15 cellular contexts compared by ENCODE assay signal in the genomic region with DNA sequence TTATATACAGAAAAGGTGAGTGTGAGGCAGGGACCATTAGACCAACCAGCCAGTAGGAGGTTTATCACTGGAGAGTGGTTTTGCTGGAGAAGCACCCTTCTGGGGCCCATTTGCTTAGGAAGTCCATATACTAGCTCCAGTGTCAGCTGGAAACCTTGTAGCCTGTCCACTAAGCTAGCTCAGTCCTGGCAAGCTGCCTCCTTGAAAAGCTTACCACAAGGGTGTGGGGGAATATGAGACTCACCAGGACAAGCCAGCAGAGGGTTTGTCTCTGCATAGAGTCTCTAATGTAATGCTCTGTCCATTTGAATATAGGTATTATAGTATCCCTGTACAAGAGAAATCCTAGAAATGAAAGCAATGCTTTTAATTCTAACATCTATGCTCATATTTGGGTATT.
DNase-seq lines count a peak whose midpoint lies in the region; ATAC-seq and TF ChIP-seq lines count a peak whose summit lies in the region.
"Had no signal": no experiment of that assay in that cellular context is flagged by ENCODE, and none has a peak within 500 bp of the region (broad histone marks: within the 10 kb centered on the region; RNA-seq: fewer than 3 reads in every experiment).

No MANE protein-coding gene starts in this region.

- DNase-seq in astrocyte of the spinal cord (ENCODE audit: low read depth, low spot score) = peak; percentile 19
- DNase-seq in fibroblast of peridontal ligament (ENCODE audit: extremely low read depth) = peak; percentile 40
- peak; percentile 18 to 45 for DNase-seq in gastrocnemius medialis
- DNase-seq in immature natural killer cell = no peak
- no peak for DNase-seq in A172 (ENCODE audit: low spot score)
- DNase-seq: AML-193; CD4-positive, alpha-beta T cell; DMS153; DMS79; GF-D8; H9 had no signal

- H3K4me1 ChIP-seq in gastrocnemius medialis = no peaks in the 10 kb centered on the region
- H3K4me1 ChIP-seq: A549 had no signal

- TF ChIP-seq POLR2A in gastrocnemius medialis (IDR thresholded peaks at IDR 0.05) = no peak

- TF ChIP-seq CTCF in astrocyte of the spinal cord (IDR thresholded peaks at IDR 0.05; ENCODE audit: low read depth, low read length) (no peak), gastrocnemius medialis (IDR thresholded peaks at IDR 0.05 in 4 of 5, conservative IDR thresholded peaks at IDR 0.05 in 1 of 5) (no peak)

- intact Hi-C loops in gastrocnemius medialis (cut with DNase I; ENCODE audit: low total_unique reads) = no loop called here

- peaks cover 32 to 42% (median 39%) of the 10 kb centered on the region in 3 donors for H3K36me3 Mint-ChIP-seq in immature natural killer cell

- peaks cover 0 to 6% of the 10 kb centered on the region in 2 donors for H3K36me3 ChIP-seq in gastrocnemius medialis

- no peak overlapping the region for H3K27ac Mint-ChIP-seq in immature natural killer cell
- H3K27ac Mint-ChIP-seq: CD4-positive, alpha-beta T cell had no signal

- no peaks in the 10 kb centered on the region for H3K9me3 ChIP-seq in gastrocnemius medialis
- H3K9me3 ChIP-seq: A549 had no signal

- ATAC-seq in gastrocnemius medialis = peak; percentile 63 to 86
- ATAC-seq in GM18517 (IDR thresholded peaks at IDR 0.05; ENCODE audit: unreplicated experiment) = no peak
- ATAC-seq: A549, HepG2 had no signal

- H3K4me3 ChIP-seq in astrocyte of the spinal cord (ENCODE audit: low read depth, low read length) (no peak overlapping the region), gastrocnemius medialis (no peak overlapping the region)
- H3K4me3 ChIP-seq: A549 had no signal

- H3K27me3 ChIP-seq in gastrocnemius medialis = no peaks in the 10 kb centered on the region

- H3K27me3 Mint-ChIP-seq in immature natural killer cell (ENCODE audit: low read depth in 3 of 3) = peaks cover 0 to 2% (median 0%) of the 10 kb centered on the region in 3 donors
- H3K27me3 Mint-ChIP-seq: CD4-positive, alpha-beta T cell had no signal

- H3K9me3 Mint-ChIP-seq in immature natural killer cell = peaks cover 0 to 4% (median 0%) of the 10 kb centered on the region in 6 donors
- H3K9me3 Mint-ChIP-seq: CD4-positive, alpha-beta T cell; H9 had no signal

- no peak overlapping the region for H3K27ac ChIP-seq in gastrocnemius medialis
- H3K27ac ChIP-seq: A549, C4-2B had no signal

- in situ Hi-C loops in astrocyte of the spinal cord (cut with HindIII; ENCODE audit: low sequenced_read_pairs) (no loop called here), gastrocnemius medialis (cut with MboI; ENCODE audit: low sequenced_read_pairs in 4 of 4) (no loop called here)

- H3K4me1 Mint-ChIP-seq in immature natural killer cell = no peaks in the 10 kb centered on the region
- H3K4me1 Mint-ChIP-seq: H9 had no signal

- no peak overlapping the region for H3K4me3 Mint-ChIP-seq in immature natural killer cell
- H3K4me3 Mint-ChIP-seq: CD4-positive, alpha-beta T cell; H9 had no signal

Comparison
In these comparisons a context has a peak if more than half of its experiments do, and no peak if none do; other contexts are left out.
1. DNase-seq: peak in astrocyte of the spinal cord (single experiment), fibroblast of peridontal ligament (single experiment) and gastrocnemius medialis (2 of 2); none in immature natural killer cell (0 of 3) and A172 (single experiment).